ENCODE assay signal across 16 cellular contexts in the genomic region with DNA sequence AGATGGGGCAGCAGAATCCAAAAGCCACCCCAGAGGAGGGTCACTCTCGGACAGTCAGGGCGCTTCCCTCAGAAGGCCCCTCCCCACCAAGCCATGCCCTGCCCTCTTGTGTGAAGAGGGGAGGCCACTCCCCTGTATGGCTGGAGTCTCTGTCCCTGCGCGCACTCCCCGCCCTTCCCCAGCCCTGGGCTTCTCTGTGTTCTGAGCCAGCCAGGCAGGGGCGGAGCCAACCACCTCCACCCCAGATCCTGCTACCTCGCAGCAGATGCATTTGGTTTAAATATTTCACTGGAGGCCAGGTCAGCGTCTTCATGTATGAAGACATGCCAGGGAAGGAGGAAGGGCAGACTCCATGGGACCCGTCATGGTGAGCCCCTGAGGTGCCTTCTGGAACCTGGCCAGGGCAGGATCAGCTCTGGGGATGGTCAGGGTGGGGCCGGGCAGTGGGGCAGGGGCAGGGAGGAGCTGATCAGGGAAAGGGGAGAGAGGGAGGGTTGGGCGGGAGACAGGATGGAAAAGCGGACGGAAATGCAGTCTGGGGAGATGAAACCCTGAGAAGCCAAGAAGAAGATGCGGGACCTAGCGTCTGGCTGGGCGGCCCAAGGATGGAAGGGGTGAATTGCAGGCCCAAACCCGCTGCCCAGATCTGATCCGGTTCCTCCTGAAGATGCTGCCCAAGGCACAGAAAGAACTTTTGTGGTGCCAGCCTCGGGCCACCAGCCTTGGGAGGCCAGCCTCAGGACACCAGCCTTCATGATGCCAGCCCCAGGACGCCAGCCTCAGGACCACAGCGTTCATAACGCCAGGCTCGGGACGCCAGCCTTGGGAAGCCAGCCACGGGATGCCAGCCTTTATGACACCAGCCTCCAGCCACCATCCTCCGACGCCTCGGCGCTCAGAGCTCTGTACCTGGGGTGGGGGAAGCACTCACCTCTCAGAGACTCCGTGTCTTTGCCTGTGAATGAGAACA.
A peak's percentile ranks its signal among the peaks of the same experiment; 100 is the strongest.
DNase-seq lines count a peak whose midpoint lies in the region; ATAC-seq and TF ChIP-seq lines count a peak whose summit lies in the region.
"Had no signal": no experiment of that assay in that cellular context is flagged by ENCODE, and none has a peak within 500 bp of the region (broad histone marks: within the 10 kb centered on the region; RNA-seq: fewer than 3 reads in every experiment).

No MANE protein-coding gene starts in this region.

- H3K9ac ChIP-seq in ES-I3 (ENCODE audit: low read depth, low read length), result peak overlapping the region; percentile 1; the same call in 1 of the 2 replicates
- H3K9ac ChIP-seq: KMS-11 had no signal

- TF ChIP-seq CTCF in GM10248 (IDR thresholded peaks at IDR 0.05; ENCODE audit: control extremely low read depth, extremely low read depth, low read depth, missing control alignments), result no peak

- ATAC-seq in GM21576 (IDR thresholded peaks at IDR 0.05; ENCODE audit: unreplicated experiment) (no peak), HG03342 (IDR thresholded peaks at IDR 0.05; ENCODE audit: unreplicated experiment) (no peak)
- ATAC-seq: activated CD4-positive, CD25-positive, alpha-beta regulatory T cell treated with anti-CD3 and anti-CD28 coated beads, Interleukin-2, amount 50 U/mL, for 24 hours; effector memory CD8-positive, alpha-beta T cell; stimulated activated naive CD8-positive, alpha-beta T cell treated with anti-CD3 and anti-CD28 coated beads, Interleukin-15, Interleukin-2, amounts not matched to agents 100 U/mL and 50 U/mL, for 24 hours had no signal

- peak; percentile 13 for DNase-seq in 8988T
- peak; percentile 28 for DNase-seq in NOMO-1 treated with dmso at 0.1 percent for 144 hours (lab: John Stamatoyannopoulos, UW; ENCODE audit: unreplicated experiment)
- DNase-seq in iPS-NIHi11 (ENCODE audit: low spot score), result peak; percentile 68
- DNase-seq in GM10248 (ENCODE audit: extremely low spot score), result no peak
- DNase-seq in COLO668 (lab: John Stamatoyannopoulos, UW; ENCODE audit: unreplicated experiment), result no peak
- DNase-seq: caudate nucleus; DMS153; effector memory CD8-positive, alpha-beta T cell; NCI-H2227 treated with DMSO at 0.1 percent for 48 hours; occipital lobe; stimulated activated naive CD8-positive, alpha-beta T cell treated with anti-CD3 and anti-CD28 coated beads, Interleukin-15, Interleukin-2, amounts not matched to agents 100 U/mL and 50 U/mL, for 24 hours had no signal

- no peaks in the 10 kb centered on the region for H3K36me3 ChIP-seq in ES-I3 (ENCODE audit: insufficient read depth, low read length)

- CTCF ChIA-PET in GM10248 (lab: Yijun Ruan, JAX), result no interaction called here

- H3K9me3 ChIP-seq in ES-I3 (ENCODE audit: control insufficient read depth, insufficient read depth, low read length), result no peaks in the 10 kb centered on the region; the same call in 1 of the 2 replicates

- peaks cover 3% of the 10 kb centered on the region; the same call in 1 of the 2 replicates for H3K4me1 ChIP-seq in ES-I3 (ENCODE audit: insufficient read depth, low read length)

- POLR2A ChIA-PET in GM10248 (lab: Yijun Ruan, JAX), result no interaction called here

Comparison
In these comparisons a context has a peak if more than half of its experiments do, and no peak if none do; other contexts are left out.
1. DNase-seq: peak in 8988T (single experiment), NOMO-1 treated with dmso at 0.1 percent for 144 hours (single experiment) and iPS-NIHi11 (single experiment); none in GM10248 (single experiment) and COLO668 (single experiment).